1 cellular context compared by ENCODE assay signal in genomic region chr17:7835818-7836595, GRCh38.
TF ChIP-seq lines count a peak whose summit lies in the region.

No MANE protein-coding gene starts in this region.

TF ChIP-seq in HEK293, 187 proteins besides CTCF, POLR2A, EP300 and RAD21 (continued from another document and continues in another):
- TF ChIP-seq ZBTB10 (tag by site-specific recombination; IDR thresholded peaks at IDR 0.05) (peak; percentile 94), ZNF449 (tag by site-specific recombination; IDR thresholded peaks at IDR 0.05) (peak; percentile 75), TCF7L2 (IDR thresholded peaks at IDR 0.05; ENCODE audit: borderline replicate concordance, low read depth, low read length) (0 out of 2 replicates have a peak, but pooled peaks have one; percentile 2), PRDM10 (tag by site-specific recombination; IDR thresholded peaks at IDR 0.05) (peak; percentile 94), ZNF366 (tag by site-specific recombination; conservative IDR thresholded peaks at IDR 0.05) (peak; percentile 62), ZNF558 (tag by site-specific recombination; IDR thresholded peaks at IDR 0.05) (no peak), IKZF3 (tag by site-specific recombination; IDR thresholded peaks at IDR 0.05) (peak; percentile 66), ZNF423 (tag by site-specific recombination; IDR thresholded peaks at IDR 0.05) (peak; percentile 62), ZNF133 (tag by site-specific recombination; IDR thresholded peaks at IDR 0.05) (no peak), ZIC2 (tag by site-specific recombination; IDR thresholded peaks at IDR 0.05) (peak; percentile 9; the same call in 1 of the 2 replicates), ZNF394 (tag by site-specific recombination; IDR thresholded peaks at IDR 0.05; ENCODE audit: borderline replicate concordance) (peak; percentile 57), KLF1 (tag by site-specific recombination; IDR thresholded peaks at IDR 0.05) (peak; percentile 11; the same call in 1 of the 2 replicates), ZNF324 (tag by site-specific recombination; IDR thresholded peaks at IDR 0.05) (peak; percentile 75; the same call in 1 of the 2 replicates), ZBTB11 (tag by site-specific recombination; conservative IDR thresholded peaks at IDR 0.05; ENCODE audit: low read depth) (0 out of 2 replicates have a peak, but pooled peaks have one; percentile 8), ZNF555 (tag by site-specific recombination; conservative IDR thresholded peaks at IDR 0.05) (no peak), REPIN1 (tag by site-specific recombination; IDR thresholded peaks at IDR 0.05; ENCODE audit: low read depth) (peak; percentile 32; the same call in 1 of the 2 replicates), BCL11B (tag by site-specific recombination; IDR thresholded peaks at IDR 0.05; ENCODE audit: low read depth) (0 out of 2 replicates have a peak, but pooled peaks have one; percentile 55), ZFP69B (tag by site-specific recombination; IDR thresholded peaks at IDR 0.05) (peak; percentile 55), SCRT1 (tag by site-specific recombination; IDR thresholded peaks at IDR 0.05; ENCODE audit: borderline replicate concordance) (peak; percentile 62), ZNF664 (tag by site-specific recombination; IDR thresholded peaks at IDR 0.05) (no peak), ZNF391 (tag by site-specific recombination; IDR thresholded peaks at IDR 0.05; ENCODE audit: borderline replicate concordance, low read depth) (0 out of 2 replicates have a peak, but pooled peaks have one; percentile 67), ZBTB7A (tag by site-specific recombination; IDR thresholded peaks at IDR 0.05; ENCODE audit: low read depth) (peak; percentile 12; the same call in 1 of the 2 replicates), GLIS2 (tag by site-specific recombination; IDR thresholded peaks at IDR 0.05) (peak; percentile 88), ZNF623 (tag by site-specific recombination; IDR thresholded peaks at IDR 0.05) (peak; percentile 29; the same call in 1 of the 2 replicates), ZNF549 (tag by site-specific recombination; IDR thresholded peaks at IDR 0.05) (no peak), OSR2 (tag by site-specific recombination; IDR thresholded peaks at IDR 0.05) (0 out of 2 replicates have a peak, but pooled peaks have one; percentile 40), ZNF354C (tag by site-specific recombination; IDR thresholded peaks at IDR 0.05; ENCODE audit: borderline replicate concordance, low read depth) (no peak), ZNF600 (tag by site-specific recombination; IDR thresholded peaks at IDR 0.05) (peak; percentile 57), ZBTB8A (tag by site-specific recombination; IDR thresholded peaks at IDR 0.05) (peak; percentile 42; the same call in 1 of the 2 replicates), ZEB2 (tag by site-specific recombination; IDR thresholded peaks at IDR 0.05) (peak; percentile 79), ZNF692 (tag by site-specific recombination; IDR thresholded peaks at IDR 0.05) (peak; percentile 45), ZNF660 (tag by site-specific recombination; IDR thresholded peaks at IDR 0.05) (0 out of 2 replicates have a peak, but pooled peaks have one; percentile 51), WT1 (tag by site-specific recombination; IDR thresholded peaks at IDR 0.05) (peak; percentile 53; the same call in 1 of the 2 replicates), ZNF174 (tag by site-specific recombination; IDR thresholded peaks at IDR 0.05) (no peak), KLF7 (tag by site-specific recombination; IDR thresholded peaks at IDR 0.05; ENCODE audit: borderline replicate concordance) (0 out of 2 replicates have a peak, but pooled peaks have one; percentile 52), ZFP37 (tag by site-specific recombination; IDR thresholded peaks at IDR 0.05) (no peak), SCRT2 (tag by site-specific recombination; IDR thresholded peaks at IDR 0.05) (peak; percentile 90), ZSCAN23 (tag by site-specific recombination; IDR thresholded peaks at IDR 0.05) (peak; percentile 64; the same call in 1 of the 2 replicates), SALL2 (tag by site-specific recombination; IDR thresholded peaks at IDR 0.05; ENCODE audit: borderline replicate concordance) (no peak), REST (tag by site-specific recombination; IDR thresholded peaks at IDR 0.05) (no peak), ZNF2 (tag by site-specific recombination; IDR thresholded peaks at IDR 0.05) (peak; percentile 76; the same call in 1 of the 2 replicates), ZNF404 (tag by site-specific recombination; IDR thresholded peaks at IDR 0.05) (no peak), ZBTB20 (tag by site-specific recombination; IDR thresholded peaks at IDR 0.05) (peak; percentile 93), ZSCAN4 (tag by site-specific recombination; IDR thresholded peaks at IDR 0.05) (no peak)
